1 cellular context compared by ENCODE assay signal in the genomic region with DNA sequence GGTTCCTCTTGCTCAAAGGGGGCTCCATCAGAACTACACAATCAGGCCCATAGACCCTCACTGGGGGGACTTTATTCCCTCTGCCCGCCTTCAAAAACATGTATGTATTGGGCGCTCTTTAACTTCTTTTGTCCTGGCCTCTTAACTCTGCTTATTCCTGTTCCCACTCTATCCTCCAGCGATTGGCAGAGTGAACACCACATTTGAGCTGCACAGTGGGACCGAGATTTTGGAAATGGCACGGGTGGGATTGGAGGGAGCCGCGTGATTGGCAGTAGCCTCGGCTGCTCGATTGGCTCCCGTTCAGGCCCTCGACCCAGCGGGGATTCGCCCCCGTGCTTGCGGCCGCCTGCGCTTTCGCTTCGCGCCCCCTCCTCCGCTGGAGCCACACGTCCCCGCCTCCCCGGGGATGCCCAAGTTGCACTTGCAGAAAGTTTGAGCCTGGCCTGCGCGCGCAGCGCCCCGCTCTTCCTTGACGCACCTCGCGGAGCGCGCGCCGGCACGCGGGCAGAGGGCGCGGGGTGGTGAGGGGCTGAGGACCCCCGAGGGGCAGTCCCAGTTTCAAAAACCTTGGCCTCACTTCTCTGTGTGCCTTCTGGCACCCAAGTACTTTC.
TF ChIP-seq lines count a peak whose summit lies in the region.

A gene (minus strand): TSS at position 192 of the 614 bp plus-strand sequence. CDS start 164 bp downstream, at position 28.

TF ChIP-seq in K562, 482 proteins besides CTCF, POLR2A, EP300 and RAD21 (continued from another document):
- TF ChIP-seq, protein P1, sequence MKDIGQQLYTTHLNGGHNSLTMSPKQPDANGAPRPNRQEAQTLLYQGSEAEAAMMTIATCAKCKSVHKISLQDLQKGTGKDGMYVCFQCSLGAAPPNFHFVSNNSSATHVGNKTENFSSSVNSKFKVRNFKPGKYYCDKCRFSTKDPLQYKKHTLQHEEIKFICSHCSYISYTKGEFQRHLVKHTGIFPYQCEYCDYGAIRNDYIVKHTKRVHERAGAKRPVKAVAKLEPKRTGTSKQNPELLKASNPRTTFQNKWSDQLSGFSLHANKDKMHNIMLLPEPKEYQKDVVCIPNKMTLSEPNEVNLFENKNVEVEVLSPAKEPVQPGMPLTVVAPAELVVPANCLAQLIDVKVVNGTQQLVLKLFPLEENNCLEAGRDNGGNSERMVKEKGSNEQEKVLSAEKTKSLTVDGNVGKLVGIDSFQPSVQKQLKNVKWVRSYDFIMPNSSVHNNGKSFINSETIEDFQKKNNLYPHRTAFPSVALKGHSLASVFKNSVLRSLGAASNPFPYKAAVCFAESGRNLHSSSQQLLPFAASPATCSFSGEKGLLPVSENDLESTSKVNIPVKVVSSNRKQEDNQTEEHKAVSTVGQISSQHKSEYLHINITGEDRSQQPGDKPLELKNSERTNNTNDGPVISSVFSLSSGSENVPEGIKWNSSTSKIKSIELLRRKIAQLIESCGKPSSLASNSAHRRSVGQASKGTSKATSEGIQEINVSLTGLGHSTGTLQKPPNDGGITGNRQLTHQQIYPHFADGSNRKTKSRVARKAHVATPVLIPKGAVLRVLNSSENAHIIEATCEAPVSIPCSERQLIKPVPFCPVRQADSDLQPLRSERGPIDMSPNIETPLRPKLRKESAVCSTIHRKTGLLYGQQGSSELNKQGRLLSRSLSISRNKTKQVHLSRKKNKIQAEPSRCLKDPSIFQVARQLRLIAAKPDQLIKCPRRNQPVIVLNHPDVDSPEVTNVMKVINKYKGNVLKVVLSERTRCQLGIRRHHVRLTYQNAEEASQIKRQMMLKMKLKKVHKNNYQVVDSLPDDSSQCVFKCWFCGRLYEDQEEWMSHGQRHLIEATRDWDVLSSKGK (CRISPR knock-in tag; IDR thresholded peaks at IDR 0.05) = no peak
- no peak for TF ChIP-seq DPF2 (IDR thresholded peaks at IDR 0.05)
- TF ChIP-seq, protein P2, sequence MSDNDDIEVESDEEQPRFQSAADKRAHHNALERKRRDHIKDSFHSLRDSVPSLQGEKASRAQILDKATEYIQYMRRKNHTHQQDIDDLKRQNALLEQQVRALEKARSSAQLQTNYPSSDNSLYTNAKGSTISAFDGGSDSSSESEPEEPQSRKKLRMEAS (CRISPR knock-in tag; IDR thresholded peaks at IDR 0.05) = no peak
- TF ChIP-seq, protein P3, sequence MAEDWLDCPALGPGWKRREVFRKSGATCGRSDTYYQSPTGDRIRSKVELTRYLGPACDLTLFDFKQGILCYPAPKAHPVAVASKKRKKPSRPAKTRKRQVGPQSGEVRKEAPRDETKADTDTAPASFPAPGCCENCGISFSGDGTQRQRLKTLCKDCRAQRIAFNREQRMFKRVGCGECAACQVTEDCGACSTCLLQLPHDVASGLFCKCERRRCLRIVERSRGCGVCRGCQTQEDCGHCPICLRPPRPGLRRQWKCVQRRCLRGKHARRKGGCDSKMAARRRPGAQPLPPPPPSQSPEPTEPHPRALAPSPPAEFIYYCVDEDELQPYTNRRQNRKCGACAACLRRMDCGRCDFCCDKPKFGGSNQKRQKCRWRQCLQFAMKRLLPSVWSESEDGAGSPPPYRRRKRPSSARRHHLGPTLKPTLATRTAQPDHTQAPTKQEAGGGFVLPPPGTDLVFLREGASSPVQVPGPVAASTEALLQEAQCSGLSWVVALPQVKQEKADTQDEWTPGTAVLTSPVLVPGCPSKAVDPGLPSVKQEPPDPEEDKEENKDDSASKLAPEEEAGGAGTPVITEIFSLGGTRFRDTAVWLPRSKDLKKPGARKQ (CRISPR knock-in tag; IDR thresholded peaks at IDR 0.05) = 0 out of 2 replicates have a peak, but pooled peaks have one; percentile 32
